In genomic region chr11:76606102-76606793, GRCh38 we compare ENCODE assay signal across 12 cellular contexts.
DNase-seq lines count a peak whose midpoint lies in the region; ATAC-seq and TF ChIP-seq lines count a peak whose summit lies in the region.
"Had no signal": no experiment of that assay in that cellular context is flagged by ENCODE, and none has a peak within 500 bp of the region (broad histone marks: within the 10 kb centered on the region; RNA-seq: fewer than 3 reads in every experiment).

No MANE protein-coding gene starts in this region.

- H2BK12ac ChIP-seq in mesenchymal stem cell (ENCODE audit: low read length in 2 of 2) = peak overlapping the region in 1 of 2 experiments; percentile 24

- no peaks in the 10 kb centered on the region for H4K20me1 ChIP-seq in OCI-LY3 (ENCODE audit: insufficient read depth, low read length)

- H3K36me3 Mint-ChIP-seq in stimulated activated effector memory CD8-positive, alpha-beta T cell treated with anti-CD3 and anti-CD28 coated beads, Interleukin-12 subunit alpha, Interleukin-12 subunit beta, amount 100 ng/mL, for 72 hours = no peaks in the 10 kb centered on the region
- H3K36me3 Mint-ChIP-seq in activated CD4-positive, alpha-beta T cell treated with anti-CD3 and anti-CD28 coated beads for 36 hours (ENCODE audit: low read depth) = no peaks in the 10 kb centered on the region
- no peaks in the 10 kb centered on the region for H3K36me3 Mint-ChIP-seq in activated naive CD8-positive, alpha-beta T cell treated with anti-CD3 and anti-CD28 coated beads for 36 hours

- H3K27ac ChIP-seq in OCI-LY3 (ENCODE audit: low read length) (no peak overlapping the region), mesenchymal stem cell (ENCODE audit: low read length, poor library complexity, severe bottlenecking) (no peak overlapping the region)

- H3K9me3 Mint-ChIP-seq in stimulated activated effector memory CD8-positive, alpha-beta T cell treated with anti-CD3 and anti-CD28 coated beads, Interleukin-12 subunit alpha, Interleukin-12 subunit beta, amount 100 ng/mL, for 72 hours = no peaks in the 10 kb centered on the region
- H3K9me3 Mint-ChIP-seq in activated CD4-positive, alpha-beta T cell treated with anti-CD3 and anti-CD28 coated beads for 36 hours (ENCODE audit: low read depth) = no peaks in the 10 kb centered on the region
- no peaks in the 10 kb centered on the region for H3K9me3 Mint-ChIP-seq in activated naive CD8-positive, alpha-beta T cell treated with anti-CD3 and anti-CD28 coated beads for 36 hours
- H3K9me3 Mint-ChIP-seq: T-helper 1 cell treated with Interleukin-12 subunit alpha and Interleukin-12 subunit beta and Interleukin-4 antibody, amounts not matched to agents 30 μg/mL and 1 μg/mL, for 36 hours had no signal

- ATAC-seq in stimulated activated effector memory CD8-positive, alpha-beta T cell treated with anti-CD3 and anti-CD28 coated beads, Interleukin-12 subunit alpha, Interleukin-12 subunit beta, amount 100 ng/mL, for 72 hours = no peak
- ATAC-seq in activated CD4-positive, alpha-beta T cell treated with anti-CD3 and anti-CD28 coated beads for 36 hours = no peak

- no peak overlapping the region for H3K9ac ChIP-seq in OCI-LY3 (ENCODE audit: low read length)
- H3K9ac ChIP-seq in mesenchymal stem cell (ENCODE audit: low read length) = peak overlapping the region; percentile 83

- intact Hi-C loops in activated CD4-positive, alpha-beta T cell treated with anti-CD3 and anti-CD28 coated beads for 36 hours (cut with DNase I, micrococcal nuclease) = no loop called here

- peaks cover 24% of the 10 kb centered on the region for H3K4me1 ChIP-seq in OCI-LY3 (ENCODE audit: low read length)
- peaks cover 17% of the 10 kb centered on the region for H3K4me1 ChIP-seq in mesenchymal stem cell (ENCODE audit: control insufficient read depth, insufficient read depth, low read depth, low read length)

- DNase-seq in fibroblast of mammary gland (ENCODE audit: low read depth) = peak; percentile 81
- DNase-seq in mesenchymal stem cell = no peak
- no peak for DNase-seq in stimulated activated effector memory CD8-positive, alpha-beta T cell treated with anti-CD3 and anti-CD28 coated beads, Interleukin-12 subunit alpha, Interleukin-12 subunit beta, amount 100 ng/mL, for 72 hours (ENCODE audit: low spot score in 2 of 2)
- no peak for DNase-seq in activated CD4-positive, alpha-beta T cell treated with anti-CD3 and anti-CD28 coated beads for 36 hours
- DNase-seq in nucleus accumbens (lab: John Stamatoyannopoulos, UW) = no peak
- DNase-seq in HPDE6-E6E7 (ENCODE audit: extremely low spot score) = no peak
- DNase-seq in activated naive CD8-positive, alpha-beta T cell treated with anti-CD3 and anti-CD28 coated beads for 36 hours = no peak
- DNase-seq: hippocampal formation, NCI-H2171 had no signal

- H3K4ac ChIP-seq in mesenchymal stem cell (ENCODE audit: low read depth in 1 of 2, low read length in 2 of 2) = no peak overlapping the region

- H3K9me3 ChIP-seq in OCI-LY3 (ENCODE audit: insufficient read depth, low read length) (no peaks in the 10 kb centered on the region), mesenchymal stem cell (ENCODE audit: control insufficient read depth, low read length) (no peaks in the 10 kb centered on the region)

- no peak overlapping the region for H3K4me3 ChIP-seq in OCI-LY3 (ENCODE audit: low read length)
- H3K4me3 ChIP-seq in fibroblast of mammary gland (ENCODE audit: control insufficient read depth, low read depth, low read length) = no peak overlapping the region
- H3K4me3 ChIP-seq in mesenchymal stem cell (ENCODE audit: insufficient read depth in 1 of 2, low read depth in 1 of 2, low read length in 2 of 2) = no peak overlapping the region
- H3K4me3 ChIP-seq: lung had no signal

- CTCF ChIA-PET in activated CD4-positive, alpha-beta T cell treated with anti-CD3 and anti-CD28 coated beads for 36 hours (lab: Charles Lee) = no interaction called here

- no peak overlapping the region for H4K8ac ChIP-seq in mesenchymal stem cell (ENCODE audit: low read length)

- H3K27me3 ChIP-seq in OCI-LY3 (ENCODE audit: low read depth, low read length) (peaks cover 22% of the 10 kb centered on the region), mesenchymal stem cell (ENCODE audit: control insufficient read depth in 1 of 2, insufficient read depth in 1 of 2, low read length in 2 of 2) (no peaks in the 10 kb centered on the region)

- no peaks in the 10 kb centered on the region for H3K27me3 Mint-ChIP-seq in activated CD4-positive, alpha-beta T cell treated with anti-CD3 and anti-CD28 coated beads for 36 hours
- H3K27me3 Mint-ChIP-seq in activated naive CD8-positive, alpha-beta T cell treated with anti-CD3 and anti-CD28 coated beads for 36 hours = no peaks in the 10 kb centered on the region

- WGBS in mesenchymal stem cell = 88% methylated on average over 22 of the region's 23 CpGs

- TF ChIP-seq CTCF in OCI-LY3 (IDR thresholded peaks at IDR 0.05; ENCODE audit: low read depth, low read length) = no peak
- no peak for TF ChIP-seq CTCF in fibroblast of mammary gland (conservative IDR thresholded peaks at IDR 0.05; ENCODE audit: control insufficient read depth, insufficient read depth, low read depth, low read length)

- H3K18ac ChIP-seq in mesenchymal stem cell (ENCODE audit: low read depth in 1 of 2, low read length in 2 of 2) = no peak overlapping the region

- POLR2A ChIA-PET in activated CD4-positive, alpha-beta T cell treated with anti-CD3 and anti-CD28 coated beads for 36 hours (lab: Charles Lee) = no interaction called here

- H3K4me1 Mint-ChIP-seq in stimulated activated effector memory CD8-positive, alpha-beta T cell treated with anti-CD3 and anti-CD28 coated beads, Interleukin-12 subunit alpha, Interleukin-12 subunit beta, amount 100 ng/mL, for 72 hours = no peaks in the 10 kb centered on the region
- no peaks in the 10 kb centered on the region for H3K4me1 Mint-ChIP-seq in activated CD4-positive, alpha-beta T cell treated with anti-CD3 and anti-CD28 coated beads for 36 hours
- peaks cover 3% of the 10 kb centered on the region for H3K4me1 Mint-ChIP-seq in activated naive CD8-positive, alpha-beta T cell treated with anti-CD3 and anti-CD28 coated beads for 36 hours

- no peak overlapping the region for H3K4me3 Mint-ChIP-seq in stimulated activated effector memory CD8-positive, alpha-beta T cell treated with anti-CD3 and anti-CD28 coated beads, Interleukin-12 subunit alpha, Interleukin-12 subunit beta, amount 100 ng/mL, for 72 hours
- no peak overlapping the region for H3K4me3 Mint-ChIP-seq in activated CD4-positive, alpha-beta T cell treated with anti-CD3 and anti-CD28 coated beads for 36 hours
- no peak overlapping the region for H3K4me3 Mint-ChIP-seq in activated naive CD8-positive, alpha-beta T cell treated with anti-CD3 and anti-CD28 coated beads for 36 hours
- H3K4me3 Mint-ChIP-seq: T-helper 1 cell treated with Interleukin-12 subunit alpha and Interleukin-12 subunit beta and Interleukin-4 antibody, amounts not matched to agents 30 μg/mL and 1 μg/mL, for 36 hours had no signal

- H3K36me3 ChIP-seq in OCI-LY3 (replicated peaks; ENCODE audit: low read depth, low read length) = no peaks in the 10 kb centered on the region
- H3K36me3 ChIP-seq in mesenchymal stem cell (ENCODE audit: control insufficient read depth in 1 of 2, insufficient read depth in 2 of 2, low read depth in 1 of 2, low read length in 2 of 2) = no peaks in the 10 kb centered on the region

- peak overlapping the region in 1 of 2 experiments; percentile 65 for H3K23ac ChIP-seq in mesenchymal stem cell (ENCODE audit: low read length in 2 of 2)

- H3K4me2 ChIP-seq in OCI-LY3 (ENCODE audit: low read length) (peak overlapping the region; percentile 43), mesenchymal stem cell (ENCODE audit: low read length, poor library complexity, severe bottlenecking) (no peak overlapping the region)

- no peaks in the 10 kb centered on the region for H3K79me2 ChIP-seq in OCI-LY3 (ENCODE audit: low read length)

- H2AFZ ChIP-seq in OCI-LY3 (ENCODE audit: low read depth, low read length) = no peak overlapping the region
- H2AFZ ChIP-seq in mesenchymal stem cell (ENCODE audit: low read depth, low read length) = no peak overlapping the region

- H2AK5ac ChIP-seq in mesenchymal stem cell (ENCODE audit: low read length, severe bottlenecking) = no peak overlapping the region

- no peak overlapping the region for H4K91ac ChIP-seq in mesenchymal stem cell (ENCODE audit: low read length)

- no peak overlapping the region for H3K14ac ChIP-seq in mesenchymal stem cell (ENCODE audit: low read length in 2 of 2)

- no peak overlapping the region for H2BK5ac ChIP-seq in mesenchymal stem cell (ENCODE audit: low read depth, low read length, poor library complexity, severe bottlenecking)

- no peak overlapping the region for H2BK120ac ChIP-seq in mesenchymal stem cell (ENCODE audit: low read depth, low read length)

- no peaks in the 10 kb centered on the region for H3K79me1 ChIP-seq in mesenchymal stem cell (replicated peaks; ENCODE audit: low read length, poor library complexity, severe bottlenecking)

- peak overlapping the region; percentile 36 for H3K27ac Mint-ChIP-seq in stimulated activated effector memory CD8-positive, alpha-beta T cell treated with anti-CD3 and anti-CD28 coated beads, Interleukin-12 subunit alpha, Interleukin-12 subunit beta, amount 100 ng/mL, for 72 hours
- no peak overlapping the region for H3K27ac Mint-ChIP-seq in activated CD4-positive, alpha-beta T cell treated with anti-CD3 and anti-CD28 coated beads for 36 hours
- H3K27ac Mint-ChIP-seq in activated naive CD8-positive, alpha-beta T cell treated with anti-CD3 and anti-CD28 coated beads for 36 hours = no peak overlapping the region
- H3K27ac Mint-ChIP-seq: T-helper 1 cell treated with Interleukin-12 subunit alpha and Interleukin-12 subunit beta and Interleukin-4 antibody, amounts not matched to agents 30 μg/mL and 1 μg/mL, for 36 hours had no signal

- H2BK15ac ChIP-seq in mesenchymal stem cell (ENCODE audit: low read depth, poor library complexity, severe bottlenecking) = no peak overlapping the region
